Comparison of ENCODE assay signal across 29 cellular contexts in the genomic region with DNA sequence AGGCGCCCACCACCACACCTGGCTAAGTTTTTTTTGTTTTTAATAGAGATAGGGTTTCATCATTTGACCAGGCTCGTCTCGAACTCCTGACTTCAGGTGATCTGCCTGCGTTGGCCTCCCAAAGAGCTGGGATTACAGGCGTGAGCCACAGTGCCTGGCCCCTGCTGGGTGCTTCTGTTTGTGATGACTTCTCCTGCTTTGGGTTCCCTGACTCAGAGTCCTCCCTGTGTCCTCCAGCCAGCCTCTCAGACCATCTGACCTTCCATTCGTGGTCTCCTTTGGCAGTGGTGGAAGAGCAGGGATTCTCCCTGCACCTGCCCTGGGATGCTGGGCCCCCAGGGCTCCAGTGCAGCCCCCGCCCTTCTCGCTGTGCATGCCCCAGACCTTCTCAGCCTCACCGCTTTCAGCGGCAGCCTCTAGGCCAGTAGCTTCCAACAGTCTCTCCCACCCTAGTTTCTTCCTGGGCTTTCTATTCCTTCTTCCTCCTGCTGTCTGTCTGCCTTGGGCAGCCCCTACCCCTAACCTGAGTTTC. TPM values are rescaled to one million over a fixed set of nuclear protein-coding genes. Genes with fewer than 3 reads are reported as not detected.
"Had no signal": no experiment of that assay in that cellular context is flagged by ENCODE, and none has a peak within 500 bp of the region (broad histone marks: within the 10 kb centered on the region; RNA-seq: fewer than 3 reads in every experiment).

No MANE protein-coding gene starts in this region.

- ATAC-seq: heart left ventricle; left colon; left lung; mucosa of descending colon; naive thymus-derived CD4-positive, alpha-beta T cell; natural killer cell treated with Interleukin-12 subunit alpha and Interleukin-12 subunit beta and Interleukin-15 and Interleukin-18, amount 100 ng/mL, for 72 hours; sciatic nerve; stimulated activated naive B cell treated with anti-CD40 and anti-IgM and Interleukin-4, amounts not matched to agents 10 μg/mL and 1 μg/mL and 100 μg/mL, for 72 hours; stimulated activated naive CD8-positive, alpha-beta T cell treated with anti-CD3 and anti-CD28 coated beads, Interleukin-15, Interleukin-2, amounts not matched to agents 100 U/mL and 50 U/mL, for 24 hours had no signal

- H3K36me3 Mint-ChIP-seq: immature natural killer cell; naive thymus-derived CD4-positive, alpha-beta T cell; natural killer cell treated with Interleukin-12 subunit alpha and Interleukin-12 subunit beta and Interleukin-15 and Interleukin-18, amount 100 ng/mL, for 72 hours; stimulated activated naive B cell treated with anti-CD40 and anti-IgM and Interleukin-4, amounts not matched to agents 10 μg/mL and 1 μg/mL and 100 μg/mL, for 72 hours had no signal

- H3K27me3 ChIP-seq: heart left ventricle, left lung, right atrium auricular region, testis, thyroid gland, upper lobe of left lung had no signal

- H3K27ac ChIP-seq: heart left ventricle, left lung, neutrophil, parathyroid adenoma, right atrium auricular region, skin epidermis, stomach, testis, thyroid gland, transverse colon, upper lobe of left lung had no signal

- H3K4me1 Mint-ChIP-seq: immature natural killer cell; naive thymus-derived CD4-positive, alpha-beta T cell; stimulated activated naive B cell treated with anti-CD40 and anti-IgM and Interleukin-4, amounts not matched to agents 10 μg/mL and 1 μg/mL and 100 μg/mL, for 72 hours had no signal

- H3K4me3 ChIP-seq: heart left ventricle, left lung, lung, mucosa of descending colon, right atrium auricular region, skin epidermis, stomach, testis, thyroid gland, transverse colon, upper lobe of left lung had no signal

- H3K9me3 Mint-ChIP-seq: immature natural killer cell; naive thymus-derived CD4-positive, alpha-beta T cell; natural killer cell treated with Interleukin-12 subunit alpha and Interleukin-12 subunit beta and Interleukin-15 and Interleukin-18, amount 100 ng/mL, for 72 hours; stimulated activated naive B cell treated with anti-CD40 and anti-IgM and Interleukin-4, amounts not matched to agents 10 μg/mL and 1 μg/mL and 100 μg/mL, for 72 hours had no signal

- H3K4me3 Mint-ChIP-seq: immature natural killer cell; naive thymus-derived CD4-positive, alpha-beta T cell; natural killer cell treated with Interleukin-12 subunit alpha and Interleukin-12 subunit beta and Interleukin-15 and Interleukin-18, amount 100 ng/mL, for 72 hours; stimulated activated naive B cell treated with anti-CD40 and anti-IgM and Interleukin-4, amounts not matched to agents 10 μg/mL and 1 μg/mL and 100 μg/mL, for 72 hours had no signal

- H3K36me3 ChIP-seq: heart left ventricle, left lung, neutrophil, right atrium auricular region, stomach, thyroid gland, transverse colon, upper lobe of left lung had no signal

- DNase-seq: heart left ventricle; hypothalamus; immature natural killer cell; kidney; left colon; left lung; mesendoderm; midbrain; mucosa of descending colon; naive thymus-derived CD4-positive, alpha-beta T cell; occipital lobe; stimulated activated CD4-positive, alpha-beta T cell treated with anti-CD3 and anti-CD28 coated beads, Interleukin-12 subunit alpha, Interleukin-12 subunit beta, amount 100 ng/mL, for 4 hours; stimulated activated CD4-positive, alpha-beta T cell treated with anti-CD3 and anti-CD28 coated beads, Interleukin-15, amount 100 ng/mL, for 24 hours; stimulated activated CD4-positive, alpha-beta T cell treated with anti-CD3 and anti-CD28 coated beads, Interleukin-2, amount 100 ng/mL, for 24 hours; stimulated activated CD4-positive, alpha-beta T cell treated with anti-CD3 and anti-CD28 coated beads, Interleukin-4, amount 100 ng/mL, for 1 hour; stimulated activated naive B cell treated with anti-CD40 and anti-IgM and Interleukin-4, amounts not matched to agents 10 μg/mL and 1 μg/mL and 100 μg/mL, for 72 hours; stimulated activated naive CD8-positive, alpha-beta T cell treated with anti-CD3 and anti-CD28 coated beads, Interleukin-15, Interleukin-2, amounts not matched to agents 100 U/mL and 50 U/mL, for 24 hours; stomach; testis; thyroid gland; transverse colon; upper lobe of left lung had no signal

- H2AFZ ChIP-seq: parathyroid adenoma had no signal

- H3K27ac Mint-ChIP-seq: immature natural killer cell; natural killer cell treated with Interleukin-12 subunit alpha and Interleukin-12 subunit beta and Interleukin-15 and Interleukin-18, amount 100 ng/mL, for 72 hours had no signal

- H3K79me2 ChIP-seq: parathyroid adenoma had no signal

- H3K4me1 ChIP-seq: heart left ventricle, left lung, parathyroid adenoma, right atrium auricular region, stomach, testis, thyroid gland, transverse colon, upper lobe of left lung had no signal

RNA-seq across cellular contexts. Expression of gene BEAN1, which starts 13.2 kb away (rescaled TPM):
- total RNA-seq: left colon; naive thymus-derived CD4-positive, alpha-beta T cell; natural killer cell treated with Interleukin-12 subunit alpha and Interleukin-12 subunit beta and Interleukin-15 and Interleukin-18, amount 100 ng/mL, for 72 hours had no signal
- polyA plus RNA-seq: naive thymus-derived CD4-positive, alpha-beta T cell had no signal
